ENCODE assay signal across 12 cellular contexts in genomic region chr2:215410932-215411285, GRCh38. TPM values are rescaled to one million over a fixed set of nuclear protein-coding genes. Genes with fewer than 3 reads are reported as not detected.
A peak's percentile ranks its signal among the peaks of the same experiment; 100 is the strongest.
DNase-seq lines count a peak whose midpoint lies in the region; ATAC-seq, FAIRE-seq and TF ChIP-seq lines count a peak whose summit lies in the region.
"Had no signal": no experiment of that assay in that cellular context is flagged by ENCODE, and none has a peak within 500 bp of the region (broad histone marks: within the 10 kb centered on the region; RNA-seq: fewer than 3 reads in every experiment).

No MANE protein-coding gene starts in this region.

- H3K4me3 ChIP-seq in AG04450 (ENCODE audit: low read depth, low read length) (no peak overlapping the region), ascending aorta (no peak overlapping the region), keratinocyte (ENCODE audit: control insufficient read depth in 2 of 3, extremely low read depth in 1 of 3, insufficient read depth in 2 of 3, low read depth in 1 of 3, low read length in 3 of 3) (no peak overlapping the region), kidney (ENCODE audit: low read length in 2 of 2) (no peak overlapping the region)
- H3K4me3 ChIP-seq: upper lobe of right lung had no signal

- H2AFZ ChIP-seq in keratinocyte (ENCODE audit: control insufficient read depth, low read length): no peak overlapping the region

- dilution Hi-C loops in keratinocyte (cut with MboI; ENCODE audit: extremely low pct_ligation_motif_present, low sequenced_read_pairs): no loop called here

- in situ Hi-C loops in KBM-7 (cut with MboI; ENCODE audit: low pct_unique_long_range_greater_than_20kb, low sequenced_read_pairs): no loop called here

- peak overlapping the region; percentile 19 for H3K4me2 ChIP-seq in keratinocyte (ENCODE audit: control insufficient read depth, extremely low read depth, insufficient read depth, low read depth, low read length)

- CTCF ChIA-PET in AG04450 (lab: Charles Lee): interaction anchor here (0.7 to 1.2 kb wide), 6 partner anchors 9 to 603 kb away, joined by 3 to 5 read pairs (median 4); no protein-coding TSS in a partner anchor

- intact Hi-C loops in ascending aorta (cut with DNase I): loop anchor here (2.0 kb wide), 1 partner anchor 24 kb away; no protein-coding TSS in a partner anchor
- intact Hi-C loops in kidney (cut with DNase I): no loop called here

- H3K9me3 ChIP-seq in AG04450 (ENCODE audit: control insufficient read depth, insufficient read depth, low read length) (no peaks in the 10 kb centered on the region), ascending aorta (no peaks in the 10 kb centered on the region), keratinocyte (ENCODE audit: control insufficient read depth, low read depth, low read length) (no peaks in the 10 kb centered on the region), kidney (ENCODE audit: control insufficient read depth in 1 of 2, low read length in 2 of 2) (no peaks in the 10 kb centered on the region)
- H3K9me3 ChIP-seq: upper lobe of right lung had no signal

- peaks cover 19% of the 10 kb centered on the region for H3K27me3 Mint-ChIP-seq in stimulated activated memory B cell treated with anti-CD40 and anti-IgM and Interleukin-4, amounts not matched to agents 10 μg/mL and 1 μg/mL and 100 μg/mL, for 72 hours

- H3K79me2 ChIP-seq in keratinocyte (ENCODE audit: control insufficient read depth, insufficient read depth, low read length): no peaks in the 10 kb centered on the region

- ATAC-seq in stimulated activated memory B cell treated with anti-CD40 and anti-IgM and Interleukin-4, amounts not matched to agents 10 μg/mL and 1 μg/mL and 100 μg/mL, for 72 hours: no peak
- ATAC-seq: upper lobe of right lung had no signal

- TF ChIP-seq CTCF in AG04450 (IDR thresholded peaks at IDR 0.05; ENCODE audit: low read depth, low read length) (no peak), ascending aorta (IDR thresholded peaks at IDR 0.05) (no peak), keratinocyte (optimal IDR thresholded peaks at IDR 0.05 in 1 of 3, IDR thresholded peaks at IDR 0.05 in 1 of 3, conservative IDR thresholded peaks at IDR 0.05 in 1 of 3; ENCODE audit: extremely low read depth in 1 of 3, insufficient read depth in 2 of 3, low read length in 3 of 3) (no peak), kidney (IDR thresholded peaks at IDR 0.05; ENCODE audit: borderline replicate concordance, extremely low read depth, insufficient read depth) (no peak)

- DNase-seq in AG04450 (ENCODE audit: low read depth, low spot score) (peak; percentile 94), HS-27A (ENCODE audit: low read depth) (peak; percentile 72), ascending aorta (ENCODE audit: low spot score in 2 of 2) (no peak), keratinocyte (ENCODE audit: low read depth, low spot score) (peak; percentile 73), KBM-7 (no peak), NCI-H1436 (lab: John Stamatoyannopoulos, UW) (no peak), kidney (no peak)
- DNase-seq: activated CD4-positive, alpha-beta T cell treated with anti-CD3 and anti-CD28 coated beads for 1 hour; cortex of kidney; DMS153; upper lobe of right lung had no signal

- peaks cover 0 to 4% of the 10 kb centered on the region in 2 donors for H3K4me1 ChIP-seq in ascending aorta
- peaks cover 14% of the 10 kb centered on the region for H3K4me1 ChIP-seq in keratinocyte (ENCODE audit: control insufficient read depth, extremely low read depth, insufficient read depth, low read length)
- H3K4me1 ChIP-seq in kidney (ENCODE audit: control insufficient read depth in 1 of 2, insufficient read depth in 1 of 2, low read depth in 1 of 2, low read length in 2 of 2): no peaks in the 10 kb centered on the region
- H3K4me1 ChIP-seq: upper lobe of right lung had no signal

- no peak overlapping the region for H3K27ac ChIP-seq in AG04450 (ENCODE audit: low read depth, low read length)
- peak overlapping the region; percentile 55 to 64 for H3K27ac ChIP-seq in ascending aorta
- peak overlapping the region; percentile 34 for H3K27ac ChIP-seq in keratinocyte (ENCODE audit: control insufficient read depth, insufficient read depth, low read length)
- no peak overlapping the region for H3K27ac ChIP-seq in kidney (ENCODE audit: low read depth in 2 of 2, low read length in 2 of 2)
- H3K27ac ChIP-seq: upper lobe of right lung had no signal

- H3K27ac Mint-ChIP-seq in stimulated activated memory B cell treated with anti-CD40 and anti-IgM and Interleukin-4, amounts not matched to agents 10 μg/mL and 1 μg/mL and 100 μg/mL, for 72 hours: no peak overlapping the region

- no peaks in the 10 kb centered on the region for H3K4me1 Mint-ChIP-seq in stimulated activated memory B cell treated with anti-CD40 and anti-IgM and Interleukin-4, amounts not matched to agents 10 μg/mL and 1 μg/mL and 100 μg/mL, for 72 hours

- FAIRE-seq in keratinocyte (lab: Jason Lieb, UNC) (peak; percentile 67), kidney (lab: Jason Lieb, UNC) (no peak)

- H3K9ac ChIP-seq in keratinocyte (ENCODE audit: control insufficient read depth, extremely low read depth, insufficient read depth, low read length): no peak overlapping the region
- no peak overlapping the region for H3K9ac ChIP-seq in kidney (ENCODE audit: low read length in 2 of 2)

- H3K4me3 Mint-ChIP-seq in stimulated activated memory B cell treated with anti-CD40 and anti-IgM and Interleukin-4, amounts not matched to agents 10 μg/mL and 1 μg/mL and 100 μg/mL, for 72 hours: no peak overlapping the region

- no peaks in the 10 kb centered on the region for H3K36me3 Mint-ChIP-seq in stimulated activated memory B cell treated with anti-CD40 and anti-IgM and Interleukin-4, amounts not matched to agents 10 μg/mL and 1 μg/mL and 100 μg/mL, for 72 hours

- H3K9me1 ChIP-seq in keratinocyte (ENCODE audit: control insufficient read depth, extremely low read depth, insufficient read depth, low read length): no peaks in the 10 kb centered on the region

- H3K36me3 ChIP-seq in ascending aorta: peaks cover 64 to 86% of the 10 kb centered on the region in 2 donors
- H3K36me3 ChIP-seq in keratinocyte (ENCODE audit: control insufficient read depth in 2 of 2, extremely low read depth in 1 of 2, insufficient read depth in 2 of 2, low read length in 2 of 2): peaks cover 4 to 31% of the 10 kb centered on the region in 2 experiments
- peaks cover 0 to 4% of the 10 kb centered on the region in 2 donors for H3K36me3 ChIP-seq in kidney (ENCODE audit: control insufficient read depth in 1 of 2, insufficient read depth in 2 of 2, low read length in 2 of 2)

- POLR2A ChIA-PET in AG04450 (lab: Yijun Ruan, JAX): interaction anchor here (0.5 to 1.8 kb wide), 11 partner anchors 9 to 374 kb away, joined by 3 to 11 read pairs (median 4); no protein-coding TSS in a partner anchor

- H3K27me3 ChIP-seq in AG04450 (ENCODE audit: control insufficient read depth, insufficient read depth, low read length): no peaks in the 10 kb centered on the region
- H3K27me3 ChIP-seq in ascending aorta: no peaks in the 10 kb centered on the region
- no peaks in the 10 kb centered on the region for H3K27me3 ChIP-seq in keratinocyte (ENCODE audit: control insufficient read depth, extremely low read depth, insufficient read depth, low read length)
- H3K27me3 ChIP-seq: upper lobe of right lung had no signal

- no peaks in the 10 kb centered on the region for H3K9me3 Mint-ChIP-seq in stimulated activated memory B cell treated with anti-CD40 and anti-IgM and Interleukin-4, amounts not matched to agents 10 μg/mL and 1 μg/mL and 100 μg/mL, for 72 hours

- H4K20me1 ChIP-seq in keratinocyte (ENCODE audit: control insufficient read depth, extremely low read depth, insufficient read depth, low read length): no peaks in the 10 kb centered on the region

RNA-seq across cellular contexts. Expression of gene FN1, which starts 25.0 kb away (rescaled TPM):
- polyA plus RNA-seq in AG04450 (2011; rRNA removed) (6,646 and 8,374 TPM in 2 replicates), keratinocyte (1,649 to 4,168 TPM (median 2,964 TPM) in 3 replicates), kidney (ENCODE audit: insufficient read depth, low read depth, low replicate concordance) (92.1 TPM)
- polyA minus RNA-seq in AG04450 (2011; rRNA and poly(A)+ RNA removed): 8,900 and 10,922 TPM in 2 replicates
- total RNA-seq in ascending aorta (5,098 TPM), kidney (289 TPM)
- polyA plus RNA-seq in keratinocyte (2011; ENCODE audit: low read depth): 122 TPM
- 812 and 843 TPM in 2 replicates for polyA plus RNA-seq in keratinocyte (2011; cell fraction: cytosol; rRNA removed)
- polyA plus RNA-seq in keratinocyte (2011; cell fraction: nucleus; rRNA removed): 8,405 and 11,754 TPM in 2 replicates
- polyA plus RNA-seq in keratinocyte (2012; ENCODE audit: low replicate concordance): 121 and 3,790 TPM in 2 replicates
- polyA minus RNA-seq in keratinocyte: 3,926 to 7,724 TPM (median 4,827 TPM) in 3 replicates
- polyA minus RNA-seq in keratinocyte (2011; cell fraction: cytosol; rRNA and poly(A)+ RNA removed): 2,478 TPM
- 5,843 and 14,065 TPM in 2 replicates for polyA minus RNA-seq in keratinocyte (2011; cell fraction: nucleus; rRNA and poly(A)+ RNA removed)

Comparison
In these comparisons a context has a peak if more than half of its experiments do, and no peak if none do; other contexts are left out.
1. DNase-seq: peak in AG04450 (single experiment), HS-27A (single experiment) and keratinocyte (single experiment); none in ascending aorta (0 of 2), KBM-7 (single experiment), NCI-H1436 (single experiment) and kidney (single experiment).
2. H3K27ac ChIP-seq: peak in ascending aorta (2 of 2) and keratinocyte (single experiment); none in AG04450 (single experiment) and kidney (0 of 2).